ENCODE assay signal across 22 cellular contexts in genomic region chr20:35640724-35641123, GRCh38. TPM values are rescaled to one million over a fixed set of nuclear protein-coding genes. Genes with fewer than 3 reads are reported as not detected.
DNase-seq lines count a peak whose midpoint lies in the region; ATAC-seq and TF ChIP-seq lines count a peak whose summit lies in the region.
"Had no signal": no experiment of that assay in that cellular context is flagged by ENCODE, and none has a peak within 500 bp of the region (broad histone marks: within the 10 kb centered on the region; RNA-seq: fewer than 3 reads in every experiment).

No MANE protein-coding gene starts in this region.

- no peak for ATAC-seq in activated naive CD8-positive, alpha-beta T cell treated with anti-CD3 and anti-CD28 coated beads, Interleukin-2, amount 10 ng/mL, durations not matched to agents 7 days and 5 days (ENCODE audit: low read depth)
- no peak for ATAC-seq in natural killer cell treated with Interleukin-12 subunit alpha and Interleukin-12 subunit beta and Interleukin-15 and Interleukin-18, amount 100 ng/mL, for 72 hours

- POLR2A ChIA-PET in activated naive CD8-positive, alpha-beta T cell treated with anti-CD3 and anti-CD28 coated beads, Interleukin-2, amount 10 ng/mL, durations not matched to agents 7 days and 5 days (lab: Charles Lee): no interaction called here

- peaks cover 37% of the 10 kb centered on the region for H3K36me3 Mint-ChIP-seq in activated T-cell treated with anti-CD3 and anti-CD28 coated beads, Interleukin-2, amount 50 U/mL, for 24 hours (ENCODE audit: low read depth)
- peaks cover 15% of the 10 kb centered on the region for H3K36me3 Mint-ChIP-seq in activated naive CD8-positive, alpha-beta T cell treated with anti-CD3 and anti-CD28 coated beads, Interleukin-2, amount 10 ng/mL, durations not matched to agents 7 days and 5 days
- no peaks in the 10 kb centered on the region for H3K36me3 Mint-ChIP-seq in natural killer cell treated with Interleukin-12 subunit alpha and Interleukin-12 subunit beta and Interleukin-15 and Interleukin-18, amount 100 ng/mL, for 72 hours
- H3K36me3 Mint-ChIP-seq in CD14-positive monocyte: peaks cover 0 to 2% of the 10 kb centered on the region in 2 donors

- H3K27ac ChIP-seq in HL-60 (replicated peaks): peak overlapping the region; percentile 67
- H3K27ac ChIP-seq in brain microvascular endothelial cell: no peak overlapping the region
- H3K27ac ChIP-seq: dorsolateral prefrontal cortex, left ventricle myocardium inferior, spleen, upper lobe of left lung had no signal

- no peak for TF ChIP-seq CTCF in HL-60 (IDR thresholded peaks at IDR 0.05; ENCODE audit: insufficient read depth, low read length)
- no peak for TF ChIP-seq CTCF in CD14-positive monocyte (IDR thresholded peaks at IDR 0.05)
- no peak for TF ChIP-seq CTCF in brain microvascular endothelial cell (IDR thresholded peaks at IDR 0.05; ENCODE audit: low read depth, low read length, missing control alignments)

- H3K27ac Mint-ChIP-seq in activated T-cell treated with anti-CD3 and anti-CD28 coated beads, Interleukin-2, amount 50 U/mL, for 24 hours: peak overlapping the region; percentile 27
- peak overlapping the region; percentile 8 for H3K27ac Mint-ChIP-seq in activated naive CD8-positive, alpha-beta T cell treated with anti-CD3 and anti-CD28 coated beads, Interleukin-2, amount 10 ng/mL, durations not matched to agents 7 days and 5 days
- peak overlapping the region; percentile 1 to 64 for H3K27ac Mint-ChIP-seq in natural killer cell treated with Interleukin-12 subunit alpha and Interleukin-12 subunit beta and Interleukin-15 and Interleukin-18, amount 100 ng/mL, for 72 hours
- no peak overlapping the region for H3K27ac Mint-ChIP-seq in CD14-positive monocyte
- H3K27ac Mint-ChIP-seq: HFFc6 had no signal

- intact Hi-C loops in CD14-positive monocyte (cut with micrococcal nuclease): no loop called here

- in situ Hi-C loops in brain microvascular endothelial cell (cut with HindIII; ENCODE audit: low pct_ligation_motif_present, low sequenced_read_pairs): no loop called here

- no peak for DNase-seq in activated T-cell treated with anti-CD3 and anti-CD28 coated beads, Interleukin-2, amount 50 U/mL, for 24 hours
- DNase-seq in activated T-cell treated with anti-CD3 and anti-CD28 coated beads for 4 hours (no peak), HL-60 (ENCODE audit: low read depth in 1 of 2, low spot score in 1 of 2) (no peak), CD14-positive monocyte (ENCODE audit: low spot score) (no peak), brain microvascular endothelial cell (no peak), D341Med (ENCODE audit: low spot score) (no peak)
- DNase-seq in activated naive CD8-positive, alpha-beta T cell treated with anti-CD3 and anti-CD28 coated beads, Interleukin-2, amount 10 ng/mL, durations not matched to agents 7 days and 5 days: no peak
- DNase-seq in natural killer cell treated with Interleukin-12 subunit alpha and Interleukin-12 subunit beta and Interleukin-15 and Interleukin-18, amount 100 ng/mL, for 72 hours (ENCODE audit: low spot score): no peak
- DNase-seq: activated CD4-positive, CD25-positive, alpha-beta regulatory T cell treated with anti-CD3 and anti-CD28 coated beads, Interleukin-2, amount 50 U/mL, for 72 hours; amygdala; BE2C; caudate nucleus; dorsolateral prefrontal cortex; foreskin fibroblast; HFFc6; Karpas-422; left ventricle myocardium inferior; NCI-H187; NCI-H2227 treated with DMSO at 0.1 percent for 48 hours; spleen; stimulated activated CD4-positive, alpha-beta T cell treated with anti-CD3 and anti-CD28 coated beads, Interleukin-4, amount 100 ng/mL, for 24 hours; upper lobe of left lung had no signal

- no peaks in the 10 kb centered on the region for H3K9me3 Mint-ChIP-seq in activated T-cell treated with anti-CD3 and anti-CD28 coated beads, Interleukin-2, amount 50 U/mL, for 24 hours
- H3K9me3 Mint-ChIP-seq in activated naive CD8-positive, alpha-beta T cell treated with anti-CD3 and anti-CD28 coated beads, Interleukin-2, amount 10 ng/mL, durations not matched to agents 7 days and 5 days: no peaks in the 10 kb centered on the region
- H3K9me3 Mint-ChIP-seq in natural killer cell treated with Interleukin-12 subunit alpha and Interleukin-12 subunit beta and Interleukin-15 and Interleukin-18, amount 100 ng/mL, for 72 hours: no peaks in the 10 kb centered on the region
- H3K9me3 Mint-ChIP-seq in CD14-positive monocyte: no peaks in the 10 kb centered on the region
- H3K9me3 Mint-ChIP-seq: HFFc6 had no signal

- no peak overlapping the region for H3K4me3 Mint-ChIP-seq in activated T-cell treated with anti-CD3 and anti-CD28 coated beads, Interleukin-2, amount 50 U/mL, for 24 hours
- no peak overlapping the region for H3K4me3 Mint-ChIP-seq in activated naive CD8-positive, alpha-beta T cell treated with anti-CD3 and anti-CD28 coated beads, Interleukin-2, amount 10 ng/mL, durations not matched to agents 7 days and 5 days
- no peak overlapping the region for H3K4me3 Mint-ChIP-seq in natural killer cell treated with Interleukin-12 subunit alpha and Interleukin-12 subunit beta and Interleukin-15 and Interleukin-18, amount 100 ng/mL, for 72 hours
- no peak overlapping the region for H3K4me3 Mint-ChIP-seq in CD14-positive monocyte
- H3K4me3 Mint-ChIP-seq: HFFc6 had no signal

- no peaks in the 10 kb centered on the region for H3K36me3 ChIP-seq in brain microvascular endothelial cell (replicated peaks)
- H3K36me3 ChIP-seq: left ventricle myocardium inferior, spleen, upper lobe of left lung had no signal

- H3K27me3 Mint-ChIP-seq in activated T-cell treated with anti-CD3 and anti-CD28 coated beads, Interleukin-2, amount 50 U/mL, for 24 hours: no peaks in the 10 kb centered on the region
- no peaks in the 10 kb centered on the region for H3K27me3 Mint-ChIP-seq in activated naive CD8-positive, alpha-beta T cell treated with anti-CD3 and anti-CD28 coated beads, Interleukin-2, amount 10 ng/mL, durations not matched to agents 7 days and 5 days
- no peaks in the 10 kb centered on the region for H3K27me3 Mint-ChIP-seq in natural killer cell treated with Interleukin-12 subunit alpha and Interleukin-12 subunit beta and Interleukin-15 and Interleukin-18, amount 100 ng/mL, for 72 hours
- H3K27me3 Mint-ChIP-seq in CD14-positive monocyte (ENCODE audit: low read depth in 3 of 3): no peaks in the 10 kb centered on the region

- H3K4me3 ChIP-seq in HL-60 (replicated peaks; ENCODE audit: insufficient read depth, low read length) (no peak overlapping the region), brain microvascular endothelial cell (ENCODE audit: low read depth, low read length) (no peak overlapping the region)
- H3K4me3 ChIP-seq: dorsolateral prefrontal cortex, left ventricle myocardium inferior, spleen, upper lobe of left lung had no signal

- peaks cover 82% of the 10 kb centered on the region for H3K4me1 Mint-ChIP-seq in activated T-cell treated with anti-CD3 and anti-CD28 coated beads, Interleukin-2, amount 50 U/mL, for 24 hours (ENCODE audit: low read depth)
- H3K4me1 Mint-ChIP-seq in activated naive CD8-positive, alpha-beta T cell treated with anti-CD3 and anti-CD28 coated beads, Interleukin-2, amount 10 ng/mL, durations not matched to agents 7 days and 5 days: peaks cover 49% of the 10 kb centered on the region
- peaks cover 73 to 78% of the 10 kb centered on the region in 2 donors for H3K4me1 Mint-ChIP-seq in natural killer cell treated with Interleukin-12 subunit alpha and Interleukin-12 subunit beta and Interleukin-15 and Interleukin-18, amount 100 ng/mL, for 72 hours (ENCODE audit: low read depth in 2 of 2)
- H3K4me1 Mint-ChIP-seq in CD14-positive monocyte: peaks cover 17% of the 10 kb centered on the region

- no peaks in the 10 kb centered on the region for H3K27me3 ChIP-seq in HL-60 (ENCODE audit: insufficient read depth, poor library complexity, severe bottlenecking)
- no peaks in the 10 kb centered on the region for H3K27me3 ChIP-seq in brain microvascular endothelial cell (replicated peaks)
- H3K27me3 ChIP-seq: BE2C, dorsolateral prefrontal cortex, spleen, upper lobe of left lung had no signal

RNA-seq across cellular contexts. Expression of gene CPNE1, which starts 24.0 kb away (rescaled TPM):
- 100 to 1,000 TPM; 296 to 327 TPM for total RNA-seq in activated naive CD8-positive, alpha-beta T cell treated with anti-CD3 and anti-CD28 coated beads, Interleukin-2, amount 10 ng/mL, durations not matched to agents 7 days and 5 days
- 100 to 1,000 TPM; 266 to 324 TPM for total RNA-seq in natural killer cell treated with Interleukin-12 subunit alpha and Interleukin-12 subunit beta and Interleukin-15 and Interleukin-18, amount 100 ng/mL, for 72 hours
- polyA plus RNA-seq in CD14-positive monocyte: 100 to 1,000 TPM; 167 to 210 TPM

RNA-seq across cellular contexts. Expression of gene RBM12, which starts 24.0 kb away (rescaled TPM):
- total RNA-seq in activated naive CD8-positive, alpha-beta T cell treated with anti-CD3 and anti-CD28 coated beads, Interleukin-2, amount 10 ng/mL, durations not matched to agents 7 days and 5 days: 100 to 1,000 TPM; 116 to 120 TPM
- total RNA-seq in natural killer cell treated with Interleukin-12 subunit alpha and Interleukin-12 subunit beta and Interleukin-15 and Interleukin-18, amount 100 ng/mL, for 72 hours: 100 to 1,000 TPM; 125 to 143 TPM
- 10 to 100 TPM; 21.5 to 30.4 TPM for polyA plus RNA-seq in CD14-positive monocyte

RNA-seq across cellular contexts. Expression of gene SPAG4, which starts 25.1 kb away (rescaled TPM):
- total RNA-seq in activated naive CD8-positive, alpha-beta T cell treated with anti-CD3 and anti-CD28 coated beads, Interleukin-2, amount 10 ng/mL, durations not matched to agents 7 days and 5 days: 1 to 10 TPM; 3.8 to 5.7 TPM
- 1 to 10 TPM; 5.9 to 6.3 TPM for total RNA-seq in natural killer cell treated with Interleukin-12 subunit alpha and Interleukin-12 subunit beta and Interleukin-15 and Interleukin-18, amount 100 ng/mL, for 72 hours
- under 1 TPM in 1 of 2 donors, not detected in 1; 0.12 TPM for polyA plus RNA-seq in CD14-positive monocyte

RNA-seq across cellular contexts. Expression of gene NFS1, which starts 58.4 kb away (rescaled TPM):
- 10 to 100 TPM; 33.1 to 33.8 TPM for total RNA-seq in activated naive CD8-positive, alpha-beta T cell treated with anti-CD3 and anti-CD28 coated beads, Interleukin-2, amount 10 ng/mL, durations not matched to agents 7 days and 5 days
- 10 to 100 TPM; 27.0 to 37.4 TPM for total RNA-seq in natural killer cell treated with Interleukin-12 subunit alpha and Interleukin-12 subunit beta and Interleukin-15 and Interleukin-18, amount 100 ng/mL, for 72 hours
- polyA plus RNA-seq in CD14-positive monocyte: 10 to 100 TPM; 18.1 to 19.2 TPM

RNA-seq across cellular contexts. Expression of gene ROMO1, which starts 58.5 kb away (rescaled TPM):
- 100 to 1,000 TPM in 1 of 2 experiments, 10 to 100 TPM in 1; 96.9 to 112 TPM for total RNA-seq in activated naive CD8-positive, alpha-beta T cell treated with anti-CD3 and anti-CD28 coated beads, Interleukin-2, amount 10 ng/mL, durations not matched to agents 7 days and 5 days
- total RNA-seq in natural killer cell treated with Interleukin-12 subunit alpha and Interleukin-12 subunit beta and Interleukin-15 and Interleukin-18, amount 100 ng/mL, for 72 hours: 100 to 1,000 TPM in 1 of 2 donors, 10 to 100 TPM in 1; 71.0 to 101 TPM
- polyA plus RNA-seq in CD14-positive monocyte: 100 to 1,000 TPM; 352 to 448 TPM

Comparison
In these comparisons a context has a peak if more than half of its experiments do, and no peak if none do; other contexts are left out.
1. H3K27ac Mint-ChIP-seq: peak in activated T-cell treated with anti-CD3 and anti-CD28 coated beads, Interleukin-2, amount 50 U/mL, for 24 hours (single experiment), activated naive CD8-positive, alpha-beta T cell treated with anti-CD3 and anti-CD28 coated beads, Interleukin-2, amount 10 ng/mL, durations not matched to agents 7 days and 5 days (single experiment) and natural killer cell treated with Interleukin-12 subunit alpha and Interleukin-12 subunit beta and Interleukin-15 and Interleukin-18, amount 100 ng/mL, for 72 hours (2 of 2); none in CD14-positive monocyte (0 of 7).